In genomic region chr3:12194209-12194608, GRCh38 we compare ENCODE assay signal across 8 cellular contexts.
DNase-seq lines count a peak whose midpoint lies in the region; ATAC-seq and TF ChIP-seq lines count a peak whose summit lies in the region.

No MANE protein-coding gene starts in this region.

- peaks cover 20 to 27% of the 10 kb centered on the region in 2 donors for H3K4me1 ChIP-seq in mucosa of rectum (ENCODE audit: control insufficient read depth in 2 of 2, insufficient read depth in 2 of 2, low read length in 2 of 2)

- no peaks in the 10 kb centered on the region for H3K36me3 ChIP-seq in mucosa of rectum (ENCODE audit: control insufficient read depth in 2 of 2, insufficient read depth in 2 of 2, low read length in 2 of 2)

- ATAC-seq in GM19035 (IDR thresholded peaks at IDR 0.05; ENCODE audit: unreplicated experiment) (peak; percentile 41), HG03039 (IDR thresholded peaks at IDR 0.05; ENCODE audit: unreplicated experiment) (no peak), GM21515 (IDR thresholded peaks at IDR 0.05; ENCODE audit: unreplicated experiment) (no peak)

- in situ Hi-C loops in astrocyte of the spinal cord (cut with HindIII; ENCODE audit: low sequenced_read_pairs) = no loop called here

- H3K27ac ChIP-seq in mucosa of rectum (ENCODE audit: low read depth in 2 of 2, low read length in 2 of 2) = peak overlapping the region; percentile 35 to 61

- H3K27me3 ChIP-seq in mucosa of rectum (ENCODE audit: control insufficient read depth in 2 of 2, insufficient read depth in 2 of 2, low read length in 2 of 2) = no peaks in the 10 kb centered on the region

- H3K9me3 ChIP-seq in mucosa of rectum (ENCODE audit: control insufficient read depth in 2 of 2, low read length in 2 of 2) = no peaks in the 10 kb centered on the region

- DNase-seq in AG08395 (ENCODE audit: low spot score) (peak; percentile 56), Kasumi-1 (lab: John Stamatoyannopoulos, UW) (peak; percentile 54 to 55), astrocyte of the spinal cord (ENCODE audit: low read depth, low spot score) (peak; percentile 93), foreskin melanocyte (no peak)

- no peak for TF ChIP-seq CTCF in astrocyte of the spinal cord (IDR thresholded peaks at IDR 0.05; ENCODE audit: low read depth, low read length)

- H3K4me3 ChIP-seq in astrocyte of the spinal cord (ENCODE audit: low read depth, low read length) (no peak overlapping the region), mucosa of rectum (ENCODE audit: low read length in 2 of 2) (no peak overlapping the region)

- H3K9ac ChIP-seq in mucosa of rectum (ENCODE audit: low read depth in 1 of 2, low read length in 2 of 2) = no peak overlapping the region
